1 cellular context compared by ENCODE assay signal in the genomic region with DNA sequence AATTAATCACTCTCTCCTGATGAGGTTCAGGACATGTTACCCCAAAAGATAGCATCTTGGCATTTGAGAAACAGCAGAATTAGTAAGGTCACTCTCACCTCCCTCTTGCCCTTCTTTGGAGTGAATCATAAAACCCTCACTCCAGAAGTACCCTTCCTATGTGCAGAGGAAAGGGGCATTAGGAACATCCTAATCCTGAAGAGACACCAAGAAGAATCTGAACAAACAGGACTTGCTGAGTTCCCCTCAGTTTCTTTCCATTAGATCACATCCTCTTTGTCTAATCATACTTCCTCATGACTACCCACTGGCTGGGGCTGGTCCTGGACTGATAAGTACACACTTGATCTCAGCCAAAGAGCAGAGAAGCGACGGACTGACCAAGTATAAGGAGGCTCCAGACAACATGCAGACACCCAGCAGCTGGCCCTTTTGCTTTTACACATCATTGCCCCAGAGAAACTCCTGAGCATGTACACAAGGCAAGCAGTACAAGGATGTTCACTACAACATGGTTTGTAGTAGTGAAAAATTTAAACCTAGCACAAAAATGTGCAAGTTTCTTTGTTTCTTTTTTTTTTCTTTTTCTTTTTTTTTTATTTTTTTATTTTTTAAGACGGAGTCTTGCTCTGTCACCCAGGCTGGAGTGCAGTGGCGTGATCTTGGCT.
TF ChIP-seq lines count a peak whose summit lies in the region.

No MANE protein-coding gene starts in this region.

TF ChIP-seq in K562, 482 proteins besides CTCF, POLR2A, EP300 and RAD21 (continued from another document and continues in another):
- TF ChIP-seq, protein P1, sequence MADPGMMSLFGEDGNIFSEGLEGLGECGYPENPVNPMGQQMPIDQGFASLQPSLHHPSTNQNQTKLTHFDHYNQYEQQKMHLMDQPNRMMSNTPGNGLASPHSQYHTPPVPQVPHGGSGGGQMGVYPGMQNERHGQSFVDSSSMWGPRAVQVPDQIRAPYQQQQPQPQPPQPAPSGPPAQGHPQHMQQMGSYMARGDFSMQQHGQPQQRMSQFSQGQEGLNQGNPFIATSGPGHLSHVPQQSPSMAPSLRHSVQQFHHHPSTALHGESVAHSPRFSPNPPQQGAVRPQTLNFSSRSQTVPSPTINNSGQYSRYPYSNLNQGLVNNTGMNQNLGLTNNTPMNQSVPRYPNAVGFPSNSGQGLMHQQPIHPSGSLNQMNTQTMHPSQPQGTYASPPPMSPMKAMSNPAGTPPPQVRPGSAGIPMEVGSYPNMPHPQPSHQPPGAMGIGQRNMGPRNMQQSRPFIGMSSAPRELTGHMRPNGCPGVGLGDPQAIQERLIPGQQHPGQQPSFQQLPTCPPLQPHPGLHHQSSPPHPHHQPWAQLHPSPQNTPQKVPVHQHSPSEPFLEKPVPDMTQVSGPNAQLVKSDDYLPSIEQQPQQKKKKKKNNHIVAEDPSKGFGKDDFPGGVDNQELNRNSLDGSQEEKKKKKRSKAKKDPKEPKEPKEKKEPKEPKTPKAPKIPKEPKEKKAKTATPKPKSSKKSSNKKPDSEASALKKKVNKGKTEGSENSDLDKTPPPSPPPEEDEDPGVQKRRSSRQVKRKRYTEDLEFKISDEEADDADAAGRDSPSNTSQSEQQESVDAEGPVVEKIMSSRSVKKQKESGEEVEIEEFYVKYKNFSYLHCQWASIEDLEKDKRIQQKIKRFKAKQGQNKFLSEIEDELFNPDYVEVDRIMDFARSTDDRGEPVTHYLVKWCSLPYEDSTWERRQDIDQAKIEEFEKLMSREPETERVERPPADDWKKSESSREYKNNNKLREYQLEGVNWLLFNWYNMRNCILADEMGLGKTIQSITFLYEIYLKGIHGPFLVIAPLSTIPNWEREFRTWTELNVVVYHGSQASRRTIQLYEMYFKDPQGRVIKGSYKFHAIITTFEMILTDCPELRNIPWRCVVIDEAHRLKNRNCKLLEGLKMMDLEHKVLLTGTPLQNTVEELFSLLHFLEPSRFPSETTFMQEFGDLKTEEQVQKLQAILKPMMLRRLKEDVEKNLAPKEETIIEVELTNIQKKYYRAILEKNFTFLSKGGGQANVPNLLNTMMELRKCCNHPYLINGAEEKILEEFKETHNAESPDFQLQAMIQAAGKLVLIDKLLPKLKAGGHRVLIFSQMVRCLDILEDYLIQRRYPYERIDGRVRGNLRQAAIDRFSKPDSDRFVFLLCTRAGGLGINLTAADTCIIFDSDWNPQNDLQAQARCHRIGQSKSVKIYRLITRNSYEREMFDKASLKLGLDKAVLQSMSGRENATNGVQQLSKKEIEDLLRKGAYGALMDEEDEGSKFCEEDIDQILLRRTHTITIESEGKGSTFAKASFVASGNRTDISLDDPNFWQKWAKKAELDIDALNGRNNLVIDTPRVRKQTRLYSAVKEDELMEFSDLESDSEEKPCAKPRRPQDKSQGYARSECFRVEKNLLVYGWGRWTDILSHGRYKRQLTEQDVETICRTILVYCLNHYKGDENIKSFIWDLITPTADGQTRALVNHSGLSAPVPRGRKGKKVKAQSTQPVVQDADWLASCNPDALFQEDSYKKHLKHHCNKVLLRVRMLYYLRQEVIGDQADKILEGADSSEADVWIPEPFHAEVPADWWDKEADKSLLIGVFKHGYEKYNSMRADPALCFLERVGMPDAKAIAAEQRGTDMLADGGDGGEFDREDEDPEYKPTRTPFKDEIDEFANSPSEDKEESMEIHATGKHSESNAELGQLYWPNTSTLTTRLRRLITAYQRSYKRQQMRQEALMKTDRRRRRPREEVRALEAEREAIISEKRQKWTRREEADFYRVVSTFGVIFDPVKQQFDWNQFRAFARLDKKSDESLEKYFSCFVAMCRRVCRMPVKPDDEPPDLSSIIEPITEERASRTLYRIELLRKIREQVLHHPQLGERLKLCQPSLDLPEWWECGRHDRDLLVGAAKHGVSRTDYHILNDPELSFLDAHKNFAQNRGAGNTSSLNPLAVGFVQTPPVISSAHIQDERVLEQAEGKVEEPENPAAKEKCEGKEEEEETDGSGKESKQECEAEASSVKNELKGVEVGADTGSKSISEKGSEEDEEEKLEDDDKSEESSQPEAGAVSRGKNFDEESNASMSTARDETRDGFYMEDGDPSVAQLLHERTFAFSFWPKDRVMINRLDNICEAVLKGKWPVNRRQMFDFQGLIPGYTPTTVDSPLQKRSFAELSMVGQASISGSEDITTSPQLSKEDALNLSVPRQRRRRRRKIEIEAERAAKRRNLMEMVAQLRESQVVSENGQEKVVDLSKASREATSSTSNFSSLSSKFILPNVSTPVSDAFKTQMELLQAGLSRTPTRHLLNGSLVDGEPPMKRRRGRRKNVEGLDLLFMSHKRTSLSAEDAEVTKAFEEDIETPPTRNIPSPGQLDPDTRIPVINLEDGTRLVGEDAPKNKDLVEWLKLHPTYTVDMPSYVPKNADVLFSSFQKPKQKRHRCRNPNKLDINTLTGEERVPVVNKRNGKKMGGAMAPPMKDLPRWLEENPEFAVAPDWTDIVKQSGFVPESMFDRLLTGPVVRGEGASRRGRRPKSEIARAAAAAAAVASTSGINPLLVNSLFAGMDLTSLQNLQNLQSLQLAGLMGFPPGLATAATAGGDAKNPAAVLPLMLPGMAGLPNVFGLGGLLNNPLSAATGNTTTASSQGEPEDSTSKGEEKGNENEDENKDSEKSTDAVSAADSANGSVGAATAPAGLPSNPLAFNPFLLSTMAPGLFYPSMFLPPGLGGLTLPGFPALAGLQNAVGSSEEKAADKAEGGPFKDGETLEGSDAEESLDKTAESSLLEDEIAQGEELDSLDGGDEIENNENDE (IDR thresholded peaks at IDR 0.05; ENCODE audit: low read depth, low read length) = no peak
- no peak for TF ChIP-seq FUS (optimal IDR thresholded peaks at IDR 0.05; ENCODE audit: low read depth, low read length)
- TF ChIP-seq CHCHD3 (CRISPR knock-in tag; IDR thresholded peaks at IDR 0.05) = no peak
- TF ChIP-seq, protein P2, sequence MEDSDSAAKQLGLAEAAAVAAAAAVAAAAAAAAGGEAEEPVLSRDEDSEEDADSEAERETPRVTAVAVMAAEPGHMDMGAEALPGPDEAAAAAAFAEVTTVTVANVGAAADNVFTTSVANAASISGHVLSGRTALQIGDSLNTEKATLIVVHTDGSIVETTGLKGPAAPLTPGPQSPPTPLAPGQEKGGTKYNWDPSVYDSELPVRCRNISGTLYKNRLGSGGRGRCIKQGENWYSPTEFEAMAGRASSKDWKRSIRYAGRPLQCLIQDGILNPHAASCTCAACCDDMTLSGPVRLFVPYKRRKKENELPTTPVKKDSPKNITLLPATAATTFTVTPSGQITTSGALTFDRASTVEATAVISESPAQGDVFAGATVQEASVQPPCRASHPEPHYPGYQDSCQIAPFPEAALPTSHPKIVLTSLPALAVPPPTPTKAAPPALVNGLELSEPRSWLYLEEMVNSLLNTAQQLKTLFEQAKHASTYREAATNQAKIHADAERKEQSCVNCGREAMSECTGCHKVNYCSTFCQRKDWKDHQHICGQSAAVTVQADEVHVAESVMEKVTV (CRISPR knock-in tag; IDR thresholded peaks at IDR 0.05) = 0 out of 2 replicates have a peak, but pooled peaks have one; percentile 22
- TF ChIP-seq GTF2A2 (tag; IDR thresholded peaks at IDR 0.05) = no peak
- TF ChIP-seq PTBP1 (IDR thresholded peaks at IDR 0.05; ENCODE audit: low read depth, low read length) = no peak
- no peak for TF ChIP-seq HIVEP1 (CRISPR knock-in tag; IDR thresholded peaks at IDR 0.05)
- TF ChIP-seq POLR2B (IDR thresholded peaks at IDR 0.05; ENCODE audit: low read depth, partially characterized antibody) = peak; percentile 73
- TF ChIP-seq ZNF175 (CRISPR knock-in tag; IDR thresholded peaks at IDR 0.05; ENCODE audit: low read depth) = no peak; the same call in none of the 2 replicates
- TF ChIP-seq TGIF2 (CRISPR knock-in tag; IDR thresholded peaks at IDR 0.05) = no peak
- TF ChIP-seq E2F3 (CRISPR knock-in tag; IDR thresholded peaks at IDR 0.05) = no peak
- TF ChIP-seq HDAC1 (IDR thresholded peaks at IDR 0.05) = peak in 1 of 2 experiments; percentile 69; a peak in 2 of 4 replicates
- no peak; the same call in 1 of the 2 replicates for TF ChIP-seq POLR2AphosphoS2 (IDR thresholded peaks at IDR 0.05; ENCODE audit: low read length)
- TF ChIP-seq PCBP1 (IDR thresholded peaks at IDR 0.05; ENCODE audit: low read depth, low read length, poor library complexity, severe bottlenecking) = no peak
- TF ChIP-seq ZNF3 (CRISPR knock-in tag; IDR thresholded peaks at IDR 0.05) = no peak
- TF ChIP-seq KDM1A (IDR thresholded peaks at IDR 0.05) = peak; percentile 79 to 83
- TF ChIP-seq, protein P3, sequence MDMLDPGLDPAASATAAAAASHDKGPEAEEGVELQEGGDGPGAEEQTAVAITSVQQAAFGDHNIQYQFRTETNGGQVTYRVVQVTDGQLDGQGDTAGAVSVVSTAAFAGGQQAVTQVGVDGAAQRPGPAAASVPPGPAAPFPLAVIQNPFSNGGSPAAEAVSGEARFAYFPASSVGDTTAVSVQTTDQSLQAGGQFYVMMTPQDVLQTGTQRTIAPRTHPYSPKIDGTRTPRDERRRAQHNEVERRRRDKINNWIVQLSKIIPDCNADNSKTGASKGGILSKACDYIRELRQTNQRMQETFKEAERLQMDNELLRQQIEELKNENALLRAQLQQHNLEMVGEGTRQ (CRISPR knock-in tag; IDR thresholded peaks at IDR 0.05) = no peak
- TF ChIP-seq, protein P4, sequence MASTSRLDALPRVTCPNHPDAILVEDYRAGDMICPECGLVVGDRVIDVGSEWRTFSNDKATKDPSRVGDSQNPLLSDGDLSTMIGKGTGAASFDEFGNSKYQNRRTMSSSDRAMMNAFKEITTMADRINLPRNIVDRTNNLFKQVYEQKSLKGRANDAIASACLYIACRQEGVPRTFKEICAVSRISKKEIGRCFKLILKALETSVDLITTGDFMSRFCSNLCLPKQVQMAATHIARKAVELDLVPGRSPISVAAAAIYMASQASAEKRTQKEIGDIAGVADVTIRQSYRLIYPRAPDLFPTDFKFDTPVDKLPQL (IDR thresholded peaks at IDR 0.05; ENCODE audit: extremely low read depth, insufficient read length) = no peak
- no peak for TF ChIP-seq GABPB2 (CRISPR knock-in tag; conservative IDR thresholded peaks at IDR 0.05)
- TF ChIP-seq MAFK (IDR thresholded peaks at IDR 0.05; ENCODE audit: low read length) = peak; percentile 72
- peak; percentile 91 for TF ChIP-seq CBFA2T2 (conservative IDR thresholded peaks at IDR 0.05)
- TF ChIP-seq ZFPM2 (CRISPR knock-in tag; IDR thresholded peaks at IDR 0.05) = no peak
- TF ChIP-seq, protein P5, sequence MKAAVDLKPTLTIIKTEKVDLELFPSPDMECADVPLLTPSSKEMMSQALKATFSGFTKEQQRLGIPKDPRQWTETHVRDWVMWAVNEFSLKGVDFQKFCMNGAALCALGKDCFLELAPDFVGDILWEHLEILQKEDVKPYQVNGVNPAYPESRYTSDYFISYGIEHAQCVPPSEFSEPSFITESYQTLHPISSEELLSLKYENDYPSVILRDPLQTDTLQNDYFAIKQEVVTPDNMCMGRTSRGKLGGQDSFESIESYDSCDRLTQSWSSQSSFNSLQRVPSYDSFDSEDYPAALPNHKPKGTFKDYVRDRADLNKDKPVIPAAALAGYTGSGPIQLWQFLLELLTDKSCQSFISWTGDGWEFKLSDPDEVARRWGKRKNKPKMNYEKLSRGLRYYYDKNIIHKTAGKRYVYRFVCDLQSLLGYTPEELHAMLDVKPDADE (conservative IDR thresholded peaks at IDR 0.05; ENCODE audit: control insufficient read depth, low read depth, low read length) = no peak
- TF ChIP-seq RBFOX2 (IDR thresholded peaks at IDR 0.05; ENCODE audit: low read depth, low read length) = peak; percentile 2
- TF ChIP-seq, protein P6, sequence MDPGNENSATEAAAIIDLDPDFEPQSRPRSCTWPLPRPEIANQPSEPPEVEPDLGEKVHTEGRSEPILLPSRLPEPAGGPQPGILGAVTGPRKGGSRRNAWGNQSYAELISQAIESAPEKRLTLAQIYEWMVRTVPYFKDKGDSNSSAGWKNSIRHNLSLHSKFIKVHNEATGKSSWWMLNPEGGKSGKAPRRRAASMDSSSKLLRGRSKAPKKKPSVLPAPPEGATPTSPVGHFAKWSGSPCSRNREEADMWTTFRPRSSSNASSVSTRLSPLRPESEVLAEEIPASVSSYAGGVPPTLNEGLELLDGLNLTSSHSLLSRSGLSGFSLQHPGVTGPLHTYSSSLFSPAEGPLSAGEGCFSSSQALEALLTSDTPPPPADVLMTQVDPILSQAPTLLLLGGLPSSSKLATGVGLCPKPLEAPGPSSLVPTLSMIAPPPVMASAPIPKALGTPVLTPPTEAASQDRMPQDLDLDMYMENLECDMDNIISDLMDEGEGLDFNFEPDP (CRISPR knock-in tag; IDR thresholded peaks at IDR 0.05) = no peak
- peak; percentile 61; the same call in 1 of the 2 replicates for TF ChIP-seq MTA1 (IDR thresholded peaks at IDR 0.05; ENCODE audit: borderline replicate concordance)
- peak; percentile 76 for TF ChIP-seq MTA3 (IDR thresholded peaks at IDR 0.05; ENCODE audit: borderline replicate concordance)
- TF ChIP-seq ZNF212 (CRISPR knock-in tag; IDR thresholded peaks at IDR 0.05) = no peak
- no peak for TF ChIP-seq ZNF217 (CRISPR knock-in tag; IDR thresholded peaks at IDR 0.05)
- TF ChIP-seq FOS (IDR thresholded peaks at IDR 0.05; ENCODE audit: extremely low read depth, insufficient read length) = peak; percentile 8
- TF ChIP-seq, protein P7, sequence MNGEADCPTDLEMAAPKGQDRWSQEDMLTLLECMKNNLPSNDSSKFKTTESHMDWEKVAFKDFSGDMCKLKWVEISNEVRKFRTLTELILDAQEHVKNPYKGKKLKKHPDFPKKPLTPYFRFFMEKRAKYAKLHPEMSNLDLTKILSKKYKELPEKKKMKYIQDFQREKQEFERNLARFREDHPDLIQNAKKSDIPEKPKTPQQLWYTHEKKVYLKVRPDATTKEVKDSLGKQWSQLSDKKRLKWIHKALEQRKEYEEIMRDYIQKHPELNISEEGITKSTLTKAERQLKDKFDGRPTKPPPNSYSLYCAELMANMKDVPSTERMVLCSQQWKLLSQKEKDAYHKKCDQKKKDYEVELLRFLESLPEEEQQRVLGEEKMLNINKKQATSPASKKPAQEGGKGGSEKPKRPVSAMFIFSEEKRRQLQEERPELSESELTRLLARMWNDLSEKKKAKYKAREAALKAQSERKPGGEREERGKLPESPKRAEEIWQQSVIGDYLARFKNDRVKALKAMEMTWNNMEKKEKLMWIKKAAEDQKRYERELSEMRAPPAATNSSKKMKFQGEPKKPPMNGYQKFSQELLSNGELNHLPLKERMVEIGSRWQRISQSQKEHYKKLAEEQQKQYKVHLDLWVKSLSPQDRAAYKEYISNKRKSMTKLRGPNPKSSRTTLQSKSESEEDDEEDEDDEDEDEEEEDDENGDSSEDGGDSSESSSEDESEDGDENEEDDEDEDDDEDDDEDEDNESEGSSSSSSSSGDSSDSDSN (IDR thresholded peaks at IDR 0.05; ENCODE audit: borderline replicate concordance in 1 of 2, low read depth in 2 of 2, low read length in 2 of 2) = peak; percentile 52 to 70; a peak in 1 of 4 replicates
- peak in 1 of 2 experiments; percentile 69; a peak in 1 of 4 replicates for TF ChIP-seq MAZ (CRISPR knock-in tag; conservative IDR thresholded peaks at IDR 0.05 in 1 of 2, IDR thresholded peaks at IDR 0.05 in 1 of 2)
- no peak for TF ChIP-seq CCNT2 (IDR thresholded peaks at IDR 0.05; ENCODE audit: borderline replicate concordance, extremely low read depth, insufficient read length, low read depth, low read length)
- no peak for TF ChIP-seq FIP1L1 (IDR thresholded peaks at IDR 0.05; ENCODE audit: low read depth, low read length, poor library complexity, severe bottlenecking)
- peak; percentile 85 for TF ChIP-seq CREM (IDR thresholded peaks at IDR 0.05; ENCODE audit: low read depth)
